1 cellular context compared by ENCODE assay signal in genomic region chr14:103886304-103887169, GRCh38.
TF ChIP-seq lines count a peak whose summit lies in the region.

No MANE protein-coding gene starts in this region.

TF ChIP-seq in HepG2, 621 proteins besides CTCF, POLR2A, EP300 and RAD21 (continued from another document and continues in another):
- TF ChIP-seq ZBTB49 (CRISPR knock-in tag; IDR thresholded peaks at IDR 0.05; ENCODE audit: borderline replicate concordance) = 0 out of 2 replicates have a peak, but pooled peaks have one; percentile 32
- no peak for TF ChIP-seq ZKSCAN1 (IDR thresholded peaks at IDR 0.05; ENCODE audit: low read length)
- TF ChIP-seq ZNF10 (CRISPR knock-in tag; IDR thresholded peaks at IDR 0.05; ENCODE audit: borderline replicate concordance, low read depth) = no peak
- TF ChIP-seq MTF1 (CRISPR knock-in tag; IDR thresholded peaks at IDR 0.05) = no peak
- TF ChIP-seq ZNF687 (CRISPR knock-in tag; IDR thresholded peaks at IDR 0.05) = peak; percentile 46
- TF ChIP-seq ZNF484 (CRISPR knock-in tag; IDR thresholded peaks at IDR 0.05; ENCODE audit: borderline replicate concordance, low read depth) = no peak
- no peak for TF ChIP-seq ZNF746 (CRISPR knock-in tag; IDR thresholded peaks at IDR 0.05)
- TF ChIP-seq ZNF709 (CRISPR knock-in tag; IDR thresholded peaks at IDR 0.05) = peak; percentile 53; the same call in 1 of the 2 replicates
- TF ChIP-seq ZNF207 (IDR thresholded peaks at IDR 0.05; ENCODE audit: borderline replicate concordance) = no peak
- TF ChIP-seq MTA1 (CRISPR knock-in tag; IDR thresholded peaks at IDR 0.05; ENCODE audit: borderline replicate concordance) = peak; percentile 75; the same call in 1 of the 2 replicates
- TF ChIP-seq ZNF674 (CRISPR knock-in tag; IDR thresholded peaks at IDR 0.05; ENCODE audit: low read depth) = no peak
- TF ChIP-seq PAXIP1 (CRISPR knock-in tag; conservative IDR thresholded peaks at IDR 0.05) = peak; percentile 56; the same call in 1 of the 2 replicates
- TF ChIP-seq ZNF800 (CRISPR knock-in tag; IDR thresholded peaks at IDR 0.05) = 0 out of 2 replicates have a peak, but pooled peaks have one; percentile 44
- TF ChIP-seq HOXA5 (CRISPR knock-in tag; IDR thresholded peaks at IDR 0.05) = 0 out of 2 replicates have a peak, but pooled peaks have one; percentile 43
- TF ChIP-seq REL (CRISPR knock-in tag; conservative IDR thresholded peaks at IDR 0.05) = no peak
- no peak for TF ChIP-seq YEATS2 (CRISPR knock-in tag; IDR thresholded peaks at IDR 0.05; ENCODE audit: borderline replicate concordance)
- no peak for TF ChIP-seq RBM22 (optimal IDR thresholded peaks at IDR 0.05; ENCODE audit: low read length)
- TF ChIP-seq SP5 (CRISPR knock-in tag; IDR thresholded peaks at IDR 0.05; ENCODE audit: borderline replicate concordance, low read depth) = 0 out of 2 replicates have a peak, but pooled peaks have one; percentile 15
- TF ChIP-seq IKZF1 (IDR thresholded peaks at IDR 0.05) = no peak
- TF ChIP-seq ZBTB8A (CRISPR knock-in tag; IDR thresholded peaks at IDR 0.05; ENCODE audit: borderline replicate concordance, low read depth) = no peak
- TF ChIP-seq EED (CRISPR knock-in tag; IDR thresholded peaks at IDR 0.05) = no peak
- TF ChIP-seq PATZ1 (CRISPR knock-in tag; IDR thresholded peaks at IDR 0.05) = peak; percentile 79
- no peak for TF ChIP-seq GABPB1 (CRISPR knock-in tag; IDR thresholded peaks at IDR 0.05)
- peak; percentile 94 for TF ChIP-seq ZBTB10 (CRISPR knock-in tag; IDR thresholded peaks at IDR 0.05; ENCODE audit: borderline replicate concordance)
- no peak for TF ChIP-seq LRRFIP1 (CRISPR knock-in tag; conservative IDR thresholded peaks at IDR 0.05)
- no peak for TF ChIP-seq ZMYM2 (CRISPR knock-in tag; IDR thresholded peaks at IDR 0.05)
- 0 out of 2 replicates have a peak, but pooled peaks have one; percentile 27 for TF ChIP-seq HMGXB3 (CRISPR knock-in tag; IDR thresholded peaks at IDR 0.05; ENCODE audit: borderline replicate concordance)
- peak; percentile 91; the same call in 1 of the 2 replicates for TF ChIP-seq ZNF740 (CRISPR knock-in tag; IDR thresholded peaks at IDR 0.05)
